In the genomic region with DNA sequence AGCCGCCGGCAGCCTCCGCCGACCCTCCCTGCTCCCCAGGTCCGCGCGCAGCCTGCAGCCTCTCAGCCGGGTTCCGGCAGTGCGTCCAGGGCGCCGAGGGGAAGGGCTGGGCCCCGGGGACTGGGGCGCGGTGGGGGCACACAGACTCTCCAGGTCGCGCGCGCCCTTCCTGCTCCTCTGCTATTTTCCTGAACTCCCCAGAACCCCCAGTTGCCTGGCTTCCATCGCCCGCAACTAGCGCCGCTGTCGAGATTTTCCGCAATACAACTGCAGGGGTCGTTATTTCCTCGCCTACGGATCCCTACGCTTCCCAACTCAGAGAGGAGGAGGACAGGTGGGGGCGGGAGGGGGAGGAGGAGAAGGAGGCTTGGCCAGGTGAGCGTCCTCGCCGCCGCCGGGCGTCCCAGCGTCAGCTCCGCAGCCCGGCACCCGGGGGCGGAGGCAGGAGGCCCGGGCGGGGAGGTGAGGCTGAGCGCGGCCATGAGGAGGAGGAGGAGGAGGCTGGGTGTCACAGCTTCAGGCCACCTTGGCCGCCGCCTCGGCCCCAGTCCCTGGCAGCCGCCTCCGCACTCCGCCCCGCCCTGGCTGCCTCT, we compare ENCODE assay signal across 13 cellular contexts. TPM values are rescaled to one million over a fixed set of nuclear protein-coding genes. Genes with fewer than 3 reads are reported as not detected.
DNase-seq lines count a peak whose midpoint lies in the region; ATAC-seq lines count a peak whose summit lies in the region.
"Had no signal": no experiment of that assay in that cellular context is flagged by ENCODE, and none has a peak within 500 bp of the region (broad histone marks: within the 10 kb centered on the region; RNA-seq: fewer than 3 reads in every experiment).

A gene (minus strand): TSS at position 265 of the 593 bp plus-strand sequence.

- H2BK12ac ChIP-seq in mesenchymal stem cell (ENCODE audit: low read length in 2 of 2) = no peak within 1 kb of the TSS

- H3K79me1 ChIP-seq in mesenchymal stem cell (replicated peaks; ENCODE audit: low read length, poor library complexity, severe bottlenecking) = no peaks in the 10 kb centered on the region

- no peak within 1 kb of the TSS for H2AK5ac ChIP-seq in mesenchymal stem cell (ENCODE audit: low read length, severe bottlenecking)

- H3K9me3 ChIP-seq in HUES64 (ENCODE audit: insufficient read depth, low read depth, low read length) (no peaks in the 10 kb centered on the region; the same call in 1 of the 2 replicates), mesenchymal stem cell (ENCODE audit: control insufficient read depth, low read length) (peaks cover 9% of the 10 kb centered on the region)
- H3K9me3 ChIP-seq: right lobe of liver had no signal

- no peak within 1 kb of the TSS for H3K23ac ChIP-seq in mesenchymal stem cell (ENCODE audit: low read length in 2 of 2)

- H3K9ac ChIP-seq in HUES64 (ENCODE audit: low read depth, low read length) = no peak within 1 kb of the TSS; the same call in 1 of the 2 replicates
- H3K9ac ChIP-seq in mesenchymal stem cell (ENCODE audit: low read length) = no peak within 1 kb of the TSS

- no peak within 1 kb of the TSS for H3K4ac ChIP-seq in mesenchymal stem cell (ENCODE audit: low read depth in 1 of 2, low read length in 2 of 2)

- 46% methylated on average over 52 of the region's 52 CpGs for WGBS in HUES64
- WGBS in mesenchymal stem cell = 0% methylated on average over 30 of the region's 52 CpGs

- H4K8ac ChIP-seq in mesenchymal stem cell (ENCODE audit: low read length) = no peak within 1 kb of the TSS

- no peaks in the 10 kb centered on the region for H3K4me1 ChIP-seq in HUES64 (ENCODE audit: insufficient read depth, low read length)
- peaks cover 12% of the 10 kb centered on the region for H3K4me1 ChIP-seq in mesenchymal stem cell (ENCODE audit: control insufficient read depth, insufficient read depth, low read depth, low read length)

- H3K36me3 ChIP-seq in HUES64 (ENCODE audit: insufficient read depth, low read length) (no peaks in the 10 kb centered on the region), mesenchymal stem cell (ENCODE audit: control insufficient read depth in 1 of 2, insufficient read depth in 2 of 2, low read depth in 1 of 2, low read length in 2 of 2) (no peaks in the 10 kb centered on the region)
- H3K36me3 ChIP-seq: right lobe of liver had no signal

- DNase-seq in D341Med (ENCODE audit: low spot score) (peak; percentile 84), cerebellum (ENCODE audit: low spot score) (peak; percentile 90), mesenchymal stem cell (no peak), H4 (ENCODE audit: low spot score) (no peak), AG08396 (ENCODE audit: low spot score) (no peak)
- DNase-seq: central memory CD4-positive, alpha-beta T cell; DND-41; KG1 had no signal

- no peak within 1 kb of the TSS for H2BK120ac ChIP-seq in mesenchymal stem cell (ENCODE audit: low read depth, low read length)

- no peak within 1 kb of the TSS for H2AFZ ChIP-seq in mesenchymal stem cell (ENCODE audit: low read depth, low read length)

- no peak within 1 kb of the TSS for H2BK5ac ChIP-seq in mesenchymal stem cell (ENCODE audit: low read depth, low read length, poor library complexity, severe bottlenecking)

- H4K91ac ChIP-seq in mesenchymal stem cell (ENCODE audit: low read length) = no peak within 1 kb of the TSS

- no peak within 1 kb of the TSS for H3K27ac ChIP-seq in HUES64 (ENCODE audit: low read depth, low read length)
- no peak within 1 kb of the TSS for H3K27ac ChIP-seq in mesenchymal stem cell (ENCODE audit: low read length, poor library complexity, severe bottlenecking)
- H3K27ac ChIP-seq: right lobe of liver had no signal

- peak within 1 kb of the TSS; percentile 46 for H2BK15ac ChIP-seq in mesenchymal stem cell (ENCODE audit: low read depth, poor library complexity, severe bottlenecking)

- H3K4me2 ChIP-seq in mesenchymal stem cell (ENCODE audit: low read length, poor library complexity, severe bottlenecking) = peak within 1 kb of the TSS; percentile 58

- H3K27me3 ChIP-seq in HUES64 (ENCODE audit: insufficient read depth, low read length) = peaks cover 66% of the 10 kb centered on the region
- peaks cover 42 to 56% of the 10 kb centered on the region in 2 experiments for H3K27me3 ChIP-seq in mesenchymal stem cell (ENCODE audit: control insufficient read depth in 1 of 2, insufficient read depth in 1 of 2, low read length in 2 of 2)

- peak within 1 kb of the TSS; percentile 65 for H3K4me3 ChIP-seq in HUES64 (ENCODE audit: low read length)
- peak within 1 kb of the TSS in 1 of 2 experiments; percentile 11 for H3K4me3 ChIP-seq in mesenchymal stem cell (ENCODE audit: insufficient read depth in 1 of 2, low read depth in 1 of 2, low read length in 2 of 2)
- H3K4me3 ChIP-seq: right lobe of liver had no signal

- no peak within 1 kb of the TSS for H3K14ac ChIP-seq in mesenchymal stem cell (ENCODE audit: low read length in 2 of 2)

- ATAC-seq in activated CD4-positive, CD25-positive, alpha-beta regulatory T cell treated with anti-CD3 and anti-CD28 coated beads, Interleukin-2, amount 50 U/mL, for 24 hours = no peak
- no peak for ATAC-seq in HG02610 (IDR thresholded peaks at IDR 0.05; ENCODE audit: unreplicated experiment)
- ATAC-seq: Right ventricle myocardium inferior had no signal

- no peak within 1 kb of the TSS for H3K18ac ChIP-seq in mesenchymal stem cell (ENCODE audit: low read depth in 1 of 2, low read length in 2 of 2)

RNA-seq across cellular contexts. Expression of the gene that starts here (rescaled TPM):
- 0.15 TPM for polyA plus RNA-seq in HUES64 (2013, experiment 1 of 2)
- not detected for polyA plus RNA-seq in HUES64 (2013, experiment 2 of 2)
- 23.4 TPM for total RNA-seq in cerebellum
- polyA plus RNA-seq in mesenchymal stem cell (2013, experiment 1 of 2) = 0.01 TPM
- not detected for polyA plus RNA-seq in mesenchymal stem cell (2013, experiment 2 of 2)
- not detected in 2 replicates for total RNA-seq in H4 (2014; rRNA removed; shearing (Covaris generic))
- total RNA-seq: right lobe of liver, Right ventricle myocardium inferior had no signal

Comparison
In these comparisons a context has a peak if more than half of its experiments do, and no peak if none do; other contexts are left out.
1. RNA of the gene that starts here (total RNA-seq): 23.4 TPM in cerebellum (single experiment); not detected in H4; every median in the first group is over 10 times any median in the second.
2. DNase-seq: peak in D341Med (single experiment) and cerebellum (single experiment); none in mesenchymal stem cell (single experiment), H4 (single experiment) and AG08396 (single experiment).